ENCODE assay signal across 8 cellular contexts in genomic region chr14:73851567-73852382, GRCh38. TPM values are rescaled to one million over a fixed set of nuclear protein-coding genes. Genes with fewer than 3 reads are reported as not detected.
A peak's percentile ranks its signal among the peaks of the same experiment; 100 is the strongest.
DNase-seq lines count a peak whose midpoint lies in the region; ATAC-seq and TF ChIP-seq lines count a peak whose summit lies in the region.

TSS of gene PTGR2 (plus strand) at chr14:73851831. CDS start at chr14:73858863, 7,032 bp downstream.

- H3K4me3 ChIP-seq in BE2C (ENCODE audit: low read depth, low read length) = peak within 1 kb of the TSS; percentile 68

- ATAC-seq in GM19324 (IDR thresholded peaks at IDR 0.05; ENCODE audit: low FRiP score, unreplicated experiment) (peak; percentile 90), HG03520 (IDR thresholded peaks at IDR 0.05; ENCODE audit: unreplicated experiment) (peak; percentile 92), left lobe of liver (peak; percentile 91)

- no peaks in the 10 kb centered on the region for H3K4me1 ChIP-seq in BE2C

- H3K27me3 ChIP-seq in BE2C = no peaks in the 10 kb centered on the region

- DNase-seq in BE2C = peak; percentile 99
- DNase-seq in NCI-H69 (lab: John Stamatoyannopoulos, UW) = peak; percentile 99
- DNase-seq in activated CD4-positive, alpha-beta T cell treated with anti-CD3 and anti-CD28 coated beads, Interleukin-2, amount 50 U/mL, for 1 hour = peak; percentile 90
- peak; percentile 95 for DNase-seq in dedifferentiated amniotic fluid mesenchymal stem cell (ENCODE audit: extremely low spot score)
- DNase-seq in left lobe of liver (ENCODE audit: low spot score) = peak; percentile 97
- DNase-seq in stimulated activated CD4-positive, alpha-beta T cell treated with anti-CD3 and anti-CD28 coated beads, Interleukin-2, amount 100 ng/mL, for 24 hours = peak; percentile 86 to 88

- no peaks in the 10 kb centered on the region for H3K9me3 ChIP-seq in BE2C

- 0 out of 2 replicates have a peak, but pooled peaks have one; percentile 26 for TF ChIP-seq CTCF in BE2C (IDR thresholded peaks at IDR 0.05; ENCODE audit: low read depth, low read length)

- no peaks in the 10 kb centered on the region for H3K36me3 ChIP-seq in BE2C

RNA-seq across cellular contexts. Expression of gene PTGR2, which starts in this region (rescaled TPM):
- 3.4 TPM for polyA plus RNA-seq in BE2C (2012; ENCODE audit: insufficient read depth, insufficient read length, low read depth)
- total RNA-seq in left lobe of liver = 10.9 TPM

Comparison
In these comparisons a context has a peak if more than half of its experiments do, and no peak if none do; other contexts are left out.
1. Peak in every context shown above with its lines: DNase-seq, ATAC-seq and H3K4me3 ChIP-seq.